In the genomic region with DNA sequence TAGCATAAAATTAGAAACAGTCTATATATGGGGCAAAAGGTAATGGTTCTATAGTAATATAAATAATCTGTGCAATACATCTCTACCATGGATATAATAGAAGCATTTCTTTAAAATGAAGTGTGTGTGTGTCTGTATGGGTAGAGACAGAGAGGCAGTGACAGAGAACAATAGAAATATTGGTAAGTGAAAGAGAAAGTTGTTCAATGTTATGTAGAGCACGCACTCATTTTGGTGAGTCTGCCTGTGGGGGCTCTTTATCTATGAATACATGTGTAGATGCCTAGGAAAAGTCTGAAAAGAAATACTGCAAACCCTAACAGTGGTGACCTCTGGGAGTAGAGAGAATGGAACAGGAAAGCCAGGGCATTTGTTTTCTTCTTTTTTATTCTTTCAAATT, we compare ENCODE assay signal across 32 cellular contexts.
"Had no signal": no experiment of that assay in that cellular context is flagged by ENCODE, and none has a peak within 500 bp of the region (broad histone marks: within the 10 kb centered on the region; RNA-seq: fewer than 3 reads in every experiment).

No MANE protein-coding gene starts in this region.

- H3K36me3 ChIP-seq: adrenal gland, breast epithelium, Peyer's patch, WERI-Rb-1 had no signal

- DNase-seq: activated CD4-positive, alpha-beta T cell treated with anti-CD3 and anti-CD28 coated beads for 1 hour; activated CD4-positive, alpha-beta T cell treated with anti-CD3 and anti-CD28 coated beads for 48 hours; activated CD4-positive, alpha-beta T cell treated with anti-CD3 and anti-CD28 coated beads, Interleukin-2, amount 50 U/mL, for 48 hours; activated CD4-positive, CD25-positive, alpha-beta regulatory T cell; activated CD8-positive, alpha-beta T cell treated with anti-CD3 and anti-CD28 coated beads, Interleukin-2, amount 10 ng/mL, durations not matched to agents 7 days and 5 days; activated gamma-delta T cell; activated naive CD4-positive, alpha-beta T cell treated with Interleukin-2 at 50 U/mL for 16 hours; activated T-cell treated with anti-CD3 and anti-CD28 coated beads, Interleukin-2, amount 50 U/mL, for 24 hours; adrenal gland; body of pancreas; NCI-H1105; NCI-H1417 treated with DMSO at 0.1 percent for 48 hours; NCI-H187 treated with DMSO at 0.1 percent for 48 hours; NCI-H2081; NCI-H2171 treated with DMSO at 0.1 percent for 48 hours; NCI-H2227 treated with DMSO at 0.1 percent for 48 hours; NCI-H446; NCI-H510A treated with DMSO at 0.1 percent for 48 hours; NCI-H526 treated with DMSO at 0.1 percent for 48 hours; NCI-H82; PC-3; Peyer's patch; SIG-M5; T-cell; T-helper 17 cell; WERI-Rb-1 had no signal

- H3K9me3 ChIP-seq: adrenal gland, body of pancreas, Peyer's patch had no signal

- H3K4me1 ChIP-seq: adrenal gland, breast epithelium, Peyer's patch had no signal

- FAIRE-seq: astrocyte had no signal

- H3K4me3 ChIP-seq: adrenal gland, body of pancreas, breast epithelium, Peyer's patch had no signal

- H3K27ac ChIP-seq: adrenal gland, body of pancreas, breast epithelium, Peyer's patch, RWPE1, WERI-Rb-1 had no signal

- ATAC-seq: activated CD8-positive, alpha-beta T cell treated with anti-CD3 and anti-CD28 coated beads, Interleukin-2, amount 10 ng/mL, durations not matched to agents 7 days and 5 days; activated naive CD4-positive, alpha-beta T cell treated with anti-CD3 and anti-CD28 coated beads, Interleukin-2, amount 50 U/mL, for 72 hours; body of pancreas; PC-3; Right ventricle myocardium inferior; SK-N-SH treated with all-trans-retinoic acid at 6 μM for 48 hours; T-cell; T-helper 17 cell had no signal

- H3K27me3 ChIP-seq: adrenal gland, body of pancreas, breast epithelium, Peyer's patch had no signal
